In the genomic region with DNA sequence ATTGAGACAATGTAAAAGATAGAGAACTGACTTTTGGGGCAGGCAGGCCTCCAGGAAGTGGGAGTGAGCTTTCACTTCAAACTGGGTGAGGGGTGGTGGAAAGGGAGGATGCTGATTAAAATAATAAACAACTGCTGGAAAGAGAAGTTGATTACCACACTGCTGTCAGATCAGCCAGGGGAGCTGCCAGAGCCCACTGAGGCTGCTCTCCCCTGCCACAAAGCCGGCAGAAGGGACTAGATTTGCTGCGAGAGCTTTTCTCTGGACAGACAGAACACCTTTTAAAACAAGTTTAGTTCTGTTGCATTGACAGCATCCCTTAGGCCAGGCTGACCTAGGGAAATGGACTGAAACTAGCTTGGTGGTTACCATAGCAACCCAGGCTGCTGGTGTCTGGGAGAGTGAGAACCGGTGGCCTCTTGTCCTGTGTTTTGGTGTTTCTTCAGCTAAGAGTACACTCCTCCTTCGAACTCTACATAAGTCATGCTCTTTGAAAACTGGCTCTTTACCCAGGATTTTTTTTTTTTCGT, we compare ENCODE assay signal across 8 cellular contexts.
A peak's percentile ranks its signal among the peaks of the same experiment; 100 is the strongest.
DNase-seq lines count a peak whose midpoint lies in the region; ATAC-seq and TF ChIP-seq lines count a peak whose summit lies in the region.

No MANE protein-coding gene starts in this region.

- ATAC-seq in HG03064 (IDR thresholded peaks at IDR 0.05; ENCODE audit: low read depth, unreplicated experiment) (peak; percentile 58), T-cell (replicated peaks in 1 of 4) (peak in 3 of 4 experiments; percentile 43 to 64 (median 59))

- DNase-seq in stimulated activated CD4-positive, alpha-beta T cell treated with anti-CD3 and anti-CD28 coated beads, Interleukin-2, amount 100 ng/mL, for 24 hours: peak; percentile 1 to 20
- DNase-seq in stimulated activated CD4-positive, alpha-beta T cell treated with anti-CD3 and anti-CD28 coated beads, Interleukin-12 subunit alpha, Interleukin-12 subunit beta, amount 100 ng/mL, for 4 hours: no peak
- DNase-seq in T-cell (peak in 7 of 34 experiments; percentile 3 to 12 (median 8)), fibroblast of the aortic adventitia (ENCODE audit: low read depth) (peak; percentile 46), Kasumi-1 (lab: John Stamatoyannopoulos, UW) (no peak), SW480 (ENCODE audit: low spot score) (no peak)

- POLR2A ChIA-PET in T-cell (lab: Charles Lee): interaction anchor here in 1 of 2 donors (0.5 kb wide), 1 partner anchor 69 kb away, joined by 3 read pairs; no protein-coding TSS in a partner anchor

- H3K27ac ChIP-seq in parathyroid adenoma: peak overlapping the region; percentile 24

- CTCF ChIA-PET in T-cell (lab: Charles Lee): interaction anchor here in 1 of 2 donors (0.7 kb wide), 1 partner anchor 178 kb away, joined by 3 read pairs; no protein-coding TSS in a partner anchor

- H3K27me3 ChIP-seq in parathyroid adenoma (ENCODE audit: control insufficient read depth, insufficient read depth, low read length): no peaks in the 10 kb centered on the region

- peaks cover 75 to 81% (median 77%) of the 10 kb centered on the region in 3 donors for H3K4me1 Mint-ChIP-seq in T-cell

- H3K36me3 ChIP-seq in parathyroid adenoma (ENCODE audit: control insufficient read depth, insufficient read depth, low read length): no peaks in the 10 kb centered on the region

- no peak overlapping the region for H3K4me3 ChIP-seq in fibroblast of the aortic adventitia (ENCODE audit: low read depth, low read length)
- H3K4me3 ChIP-seq in parathyroid adenoma (ENCODE audit: low read depth, low read length): no peak overlapping the region

- no peaks in the 10 kb centered on the region for H3K9me3 Mint-ChIP-seq in T-cell

- no peak for TF ChIP-seq CTCF in fibroblast of the aortic adventitia (IDR thresholded peaks at IDR 0.05; ENCODE audit: insufficient read depth, low read length)
- TF ChIP-seq CTCF in parathyroid adenoma (IDR thresholded peaks at IDR 0.05): no peak

- H3K4me3 Mint-ChIP-seq in T-cell: peak overlapping the region; percentile 31 to 63 (median 37)

- peak overlapping the region; percentile 87 to 93 for H3K27ac Mint-ChIP-seq in T-cell

- no peak overlapping the region for H2AFZ ChIP-seq in parathyroid adenoma

- no peaks in the 10 kb centered on the region for H3K9me3 ChIP-seq in parathyroid adenoma (ENCODE audit: control insufficient read depth, low read length)

- no peak overlapping the region for H3K9ac ChIP-seq in parathyroid adenoma

- no peak overlapping the region for H3K4me2 ChIP-seq in parathyroid adenoma (ENCODE audit: low read length)

- H3K36me3 Mint-ChIP-seq in T-cell: peaks cover 18% of the 10 kb centered on the region

- H3K4me1 ChIP-seq in parathyroid adenoma: no peaks in the 10 kb centered on the region

- no peaks in the 10 kb centered on the region for H3K79me2 ChIP-seq in parathyroid adenoma

- no peaks in the 10 kb centered on the region for H3K27me3 Mint-ChIP-seq in T-cell

Comparison
In these comparisons a context has a peak if more than half of its experiments do, and no peak if none do; other contexts are left out.
1. DNase-seq: peak in stimulated activated CD4-positive, alpha-beta T cell treated with anti-CD3 and anti-CD28 coated beads, Interleukin-2, amount 100 ng/mL, for 24 hours (2 of 2) and fibroblast of the aortic adventitia (single experiment); none in stimulated activated CD4-positive, alpha-beta T cell treated with anti-CD3 and anti-CD28 coated beads, Interleukin-12 subunit alpha, Interleukin-12 subunit beta, amount 100 ng/mL, for 4 hours (single experiment), Kasumi-1 (0 of 2) and SW480 (single experiment).